Comparison of ENCODE assay signal across 8 cellular contexts in genomic region chr10:43136995-43137700, GRCh38. TPM values are rescaled to one million over a fixed set of nuclear protein-coding genes. Genes with fewer than 3 reads are reported as not detected.
DNase-seq lines count a peak whose midpoint lies in the region; TF ChIP-seq lines count a peak whose summit lies in the region.

No MANE protein-coding gene starts in this region.

- DNase-seq in AG04449 (ENCODE audit: low read depth, low spot score) (no peak), cardiac fibroblast (ENCODE audit: low read depth in 2 of 2) (peak; percentile 49 to 55), activated gamma-delta T cell treated with Interleukin-2 at 50 U/mL for 16 hours (no peak), NCI-H82 treated with DMSO at 0.1 percent for 48 hours (lab: John Stamatoyannopoulos, UW; ENCODE audit: unreplicated experiment) (no peak), T1000 (lab: John Stamatoyannopoulos, UW) (no peak), kidney tubule cell (ENCODE audit: low spot score) (no peak)

- H3K36me3 Mint-ChIP-seq in IgD-negative memory B cell: peaks cover 3% of the 10 kb centered on the region

- POLR2A ChIA-PET in AG04449 (lab: Yijun Ruan, JAX): interaction anchor here (1.4 kb wide), 1 partner anchor 35 kb away, joined by 3 read pairs; no protein-coding TSS in a partner anchor

- H3K27me3 ChIP-seq in muscle layer of duodenum (ENCODE audit: low read depth, low read length): no peaks in the 10 kb centered on the region

- peak overlapping the region; percentile 25 to 93 (median 93) for H3K27ac Mint-ChIP-seq in IgD-negative memory B cell

- H3K4me3 ChIP-seq in AG04449 (ENCODE audit: low read depth, low read length) (peak overlapping the region; percentile 75), cardiac fibroblast (replicated peaks in 1 of 2; ENCODE audit: low read depth in 2 of 2, low read length in 2 of 2) (peak overlapping the region; percentile 70 to 86), muscle layer of duodenum (ENCODE audit: low read depth in 1 of 2, low read length in 2 of 2) (peak overlapping the region; percentile 80 to 82)

- H3K27ac ChIP-seq in muscle layer of duodenum (ENCODE audit: low read length): peak overlapping the region; percentile 96

- H3K4me3 Mint-ChIP-seq in IgD-negative memory B cell: peak overlapping the region; percentile 85 to 96 (median 92)

- H3K9me3 Mint-ChIP-seq in IgD-negative memory B cell: peaks cover 0 to 2% (median 0%) of the 10 kb centered on the region in 3 donors

- peaks cover 32 to 44% (median 36%) of the 10 kb centered on the region in 3 donors for H3K4me1 Mint-ChIP-seq in IgD-negative memory B cell

- H3K4me1 ChIP-seq in muscle layer of duodenum (ENCODE audit: control insufficient read depth in 1 of 2, insufficient read depth in 2 of 2, low read length in 2 of 2): peaks cover 0 to 13% of the 10 kb centered on the region in 2 donors

- CTCF ChIA-PET in AG04449 (lab: Yijun Ruan, JAX): interaction anchor here (1.0 kb wide), 1 partner anchor 8 kb away, joined by 5 read pairs; no protein-coding TSS in a partner anchor

- TF ChIP-seq CTCF in AG04449 (IDR thresholded peaks at IDR 0.05; ENCODE audit: insufficient read depth, low read length, missing control alignments) (no peak), cardiac fibroblast (IDR thresholded peaks at IDR 0.05; ENCODE audit: low read depth, low read length) (no peak)

- H3K36me3 ChIP-seq in muscle layer of duodenum (ENCODE audit: control insufficient read depth in 1 of 2, insufficient read depth in 2 of 2, low read length in 2 of 2): no peaks in the 10 kb centered on the region

- H3K9me3 ChIP-seq in muscle layer of duodenum (ENCODE audit: control insufficient read depth in 1 of 2, low read length in 2 of 2): no peaks in the 10 kb centered on the region

- H3K27me3 Mint-ChIP-seq in IgD-negative memory B cell: no peaks in the 10 kb centered on the region

RNA-seq across cellular contexts. Expression of gene CSGALNACT2, which starts 1.1 kb away (rescaled TPM):
- polyA plus RNA-seq in IgD-negative memory B cell: 12.2 TPM

Comparison
In these comparisons a context has a peak if more than half of its experiments do, and no peak if none do; other contexts are left out.
1. DNase-seq: peak in cardiac fibroblast (2 of 2); none in AG04449 (single experiment), activated gamma-delta T cell treated with Interleukin-2 at 50 U/mL for 16 hours (single experiment), NCI-H82 treated with DMSO at 0.1 percent for 48 hours (single experiment), T1000 (single experiment) and kidney tubule cell (single experiment).
2. Peak in every context shown above with its lines, with median percentiles within 50 percentile points of each other: H3K4me3 ChIP-seq.